Comparison of ENCODE assay signal across 16 cellular contexts in genomic region chr4:11261066-11261850, GRCh38.
DNase-seq lines count a peak whose midpoint lies in the region; ATAC-seq and TF ChIP-seq lines count a peak whose summit lies in the region.
"Had no signal": no experiment of that assay in that cellular context is flagged by ENCODE, and none has a peak within 500 bp of the region (broad histone marks: within the 10 kb centered on the region; RNA-seq: fewer than 3 reads in every experiment).

No MANE protein-coding gene starts in this region.

- no peak overlapping the region for H4K12ac ChIP-seq in trophoblast cell (ENCODE audit: low read depth, low read length)

- no peak overlapping the region for H3K4me3 Mint-ChIP-seq in glutamatergic neuron (ENCODE audit: unreplicated experiment)
- H3K4me3 Mint-ChIP-seq: CD4-positive, alpha-beta memory T cell had no signal

- H2BK120ac ChIP-seq in trophoblast cell (ENCODE audit: insufficient read depth, low read length, poor library complexity): no peak overlapping the region

- DNase-seq in G401 (ENCODE audit: low spot score) (peak; percentile 82), NCI-H2029 (lab: John Stamatoyannopoulos, UW) (peak; percentile 49), cerebellar nuclear complex (lab: John Stamatoyannopoulos, UW) (peak; percentile 17 to 48), glutamatergic neuron (peak; percentile 16), trophoblast cell (no peak), glomerular visceral epithelial cell (ENCODE audit: extremely low spot score) (no peak)
- DNase-seq in activated CD4-positive, alpha-beta T cell treated with anti-CD3 and anti-CD28 coated beads for 4 hours: no peak
- DNase-seq: Calu3; CD4-positive, alpha-beta memory T cell; COR-L47; DMS79; EL; GF-D8; GOT3 had no signal

- no peak for TF ChIP-seq CTCF in glutamatergic neuron (IDR thresholded peaks at IDR 0.05; ENCODE audit: partially characterized antibody, unreplicated experiment)

- in situ Hi-C loops in G401 (cut with HindIII; ENCODE audit: low sequenced_read_pairs): no loop called here

- no peak overlapping the region for H3K23ac ChIP-seq in trophoblast cell (ENCODE audit: low read length)

- no peaks in the 10 kb centered on the region for H3K79me2 ChIP-seq in trophoblast cell (ENCODE audit: control insufficient read depth, insufficient read depth, low read length, poor library complexity)

- H2BK12ac ChIP-seq in trophoblast cell (ENCODE audit: low read length): no peak overlapping the region

- H3K4me3 ChIP-seq in trophoblast cell (ENCODE audit: low read depth, low read length): no peak overlapping the region
- H3K4me3 ChIP-seq: HAP-1 had no signal

- no peak overlapping the region for H3K27ac Mint-ChIP-seq in glutamatergic neuron (ENCODE audit: unreplicated experiment)
- H3K27ac Mint-ChIP-seq: CD4-positive, alpha-beta memory T cell had no signal

- H2BK5ac ChIP-seq in trophoblast cell (ENCODE audit: low read depth, low read length, poor library complexity): no peak overlapping the region

- no peak overlapping the region for H3K14ac ChIP-seq in trophoblast cell (ENCODE audit: low read length)

- no peaks in the 10 kb centered on the region for H3K9me3 Mint-ChIP-seq in glutamatergic neuron (ENCODE audit: unreplicated experiment)

- H3K36me3 Mint-ChIP-seq in glutamatergic neuron (ENCODE audit: unreplicated experiment): no peaks in the 10 kb centered on the region
- H3K36me3 Mint-ChIP-seq: CD4-positive, alpha-beta memory T cell had no signal

- no peak overlapping the region for H3K4me2 ChIP-seq in trophoblast cell (ENCODE audit: low read length)

- no peak overlapping the region for H2AFZ ChIP-seq in trophoblast cell (ENCODE audit: insufficient read depth, low read length, poor library complexity)

- ATAC-seq in HG03432 (IDR thresholded peaks at IDR 0.05; ENCODE audit: unreplicated experiment): no peak

- H3K9me3 ChIP-seq in trophoblast cell (ENCODE audit: insufficient read depth, low read depth, low read length): no peaks in the 10 kb centered on the region

- no peaks in the 10 kb centered on the region for H3K36me3 ChIP-seq in trophoblast cell (ENCODE audit: control insufficient read depth in 1 of 2, insufficient read depth in 2 of 2, low read length in 2 of 2)
- H3K36me3 ChIP-seq: HAP-1 had no signal

- no peak overlapping the region for H4K8ac ChIP-seq in trophoblast cell (ENCODE audit: low read depth, low read length)

- H3K4me1 ChIP-seq in trophoblast cell (ENCODE audit: control insufficient read depth in 1 of 2, insufficient read depth in 2 of 2, low read length in 2 of 2): no peaks in the 10 kb centered on the region
- H3K4me1 ChIP-seq: HAP-1 had no signal

- H3K9ac ChIP-seq in trophoblast cell (ENCODE audit: low read length): no peak overlapping the region

- no peak overlapping the region for H4K91ac ChIP-seq in trophoblast cell (ENCODE audit: low read depth, low read length)

- no peaks in the 10 kb centered on the region for H3K79me1 ChIP-seq in trophoblast cell (ENCODE audit: low read length)

- no peaks in the 10 kb centered on the region for H3K27me3 ChIP-seq in trophoblast cell (ENCODE audit: insufficient read depth, low read length)

- no peak overlapping the region for H3K4ac ChIP-seq in trophoblast cell (ENCODE audit: low read depth, low read length)

- no peak overlapping the region for H3K18ac ChIP-seq in trophoblast cell (ENCODE audit: low read length)

- H3K27ac ChIP-seq in trophoblast cell (ENCODE audit: low read depth, low read length): no peak overlapping the region

- no peak overlapping the region for H2AK5ac ChIP-seq in trophoblast cell (ENCODE audit: low read length)

- peaks cover 1% of the 10 kb centered on the region for H3K27me3 Mint-ChIP-seq in glutamatergic neuron (ENCODE audit: unreplicated experiment)
- H3K27me3 Mint-ChIP-seq: CD4-positive, alpha-beta memory T cell had no signal

- peaks cover 8% of the 10 kb centered on the region for H3K4me1 Mint-ChIP-seq in glutamatergic neuron (ENCODE audit: low read depth, unreplicated experiment)
- H3K4me1 Mint-ChIP-seq: CD4-positive, alpha-beta memory T cell had no signal

- WGBS in trophoblast cell (ENCODE audit: extremely low coverage, insufficient coverage, insufficient read length): no CpG with 5 or more reads among the region's 7 CpGs

Comparison
In these comparisons a context has a peak if more than half of its experiments do, and no peak if none do; other contexts are left out.
1. DNase-seq: peak in G401 (single experiment), NCI-H2029 (single experiment), cerebellar nuclear complex (2 of 2) and glutamatergic neuron (single experiment); none in trophoblast cell (0 of 2), glomerular visceral epithelial cell (single experiment) and activated CD4-positive, alpha-beta T cell treated with anti-CD3 and anti-CD28 coated beads for 4 hours (0 of 2).